Comparison of ENCODE assay signal across 12 cellular contexts in the genomic region with DNA sequence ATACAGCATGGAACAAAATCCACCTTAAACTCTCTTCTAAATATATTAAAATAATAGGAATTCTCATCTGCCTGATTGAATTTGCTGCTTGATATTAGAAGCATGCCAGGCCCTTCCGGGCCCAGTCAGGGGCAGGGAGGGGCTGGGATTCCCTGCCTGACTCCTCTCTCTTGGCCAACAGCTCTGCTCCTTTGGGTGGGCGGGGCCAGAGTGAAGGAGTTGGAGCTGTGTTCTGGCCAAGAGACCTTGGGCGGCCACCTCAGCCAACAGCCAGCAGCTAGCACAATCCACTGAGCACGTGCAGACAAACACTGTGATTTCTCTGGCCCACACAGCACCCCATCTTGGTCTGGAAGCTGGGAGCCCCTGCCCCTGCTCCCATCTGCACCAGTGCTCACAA.
DNase-seq lines count a peak whose midpoint lies in the region; ATAC-seq and TF ChIP-seq lines count a peak whose summit lies in the region.
"Had no signal": no experiment of that assay in that cellular context is flagged by ENCODE, and none has a peak within 500 bp of the region (broad histone marks: within the 10 kb centered on the region; RNA-seq: fewer than 3 reads in every experiment).

No MANE protein-coding gene starts in this region.

- no peak overlapping the region for H3K4me2 ChIP-seq in mammary epithelial cell (ENCODE audit: insufficient read depth, low read depth, low read length)

- H3K9me3 ChIP-seq in mammary epithelial cell (replicated peaks; ENCODE audit: insufficient read depth, low read length) = no peaks in the 10 kb centered on the region
- no peaks in the 10 kb centered on the region for H3K9me3 ChIP-seq in spleen

- 17% methylated on average over 1 of the region's 4 CpGs for WGBS in mammary epithelial cell (ENCODE audit: low coverage, missing lambda C conversion rate)
- WGBS in spleen, 5 donors = 43 to 87% (median 60%) methylated on average over 3 to 4 of the region's 4 CpGs

- H3K4me1 ChIP-seq in mammary epithelial cell (ENCODE audit: insufficient read depth, low read length) = peaks cover 39% of the 10 kb centered on the region
- peaks cover 0 to 12% (median 3%) of the 10 kb centered on the region in 6 donors for H3K4me1 ChIP-seq in spleen

- TF ChIP-seq CTCF in mammary epithelial cell (conservative IDR thresholded peaks at IDR 0.05 in 1 of 2, IDR thresholded peaks at IDR 0.05 in 1 of 2; ENCODE audit: extremely low read depth in 1 of 2, insufficient read depth in 1 of 2, low read depth in 1 of 2, low read length in 2 of 2) (no peak), spleen (IDR thresholded peaks at IDR 0.05 in 8 of 11, conservative IDR thresholded peaks at IDR 0.05 in 3 of 11) (no peak)

- H2AFZ ChIP-seq in mammary epithelial cell (ENCODE audit: low read depth, low read length) = no peak overlapping the region

- in situ Hi-C loops in mammary epithelial cell (cut with MboI; ENCODE audit: low sequenced_read_pairs in 2 of 2) = loop anchor here (5.0 to 10.0 kb wide), 3 partner anchors 100 to 193 kb away; no protein-coding TSS in a partner anchor

- H3K27ac ChIP-seq in mammary epithelial cell (ENCODE audit: insufficient read depth, low read depth, low read length) (peak overlapping the region; percentile 81), spleen (peak overlapping the region in 2 of 8 donors; percentile 43 to 50)

- no peak for TF ChIP-seq POLR2A in spleen (IDR thresholded peaks at IDR 0.05)

- H3K4me3 ChIP-seq in H7 (ENCODE audit: insufficient read depth, low read depth, low read length) (no peak overlapping the region), mammary epithelial cell (replicated peaks in 1 of 3; ENCODE audit: insufficient read depth in 1 of 3, low read depth in 2 of 3, low read length in 3 of 3) (no peak overlapping the region), spleen (no peak overlapping the region)

- no peaks in the 10 kb centered on the region for H4K20me1 ChIP-seq in mammary epithelial cell (ENCODE audit: insufficient read depth, low read length)

- intact Hi-C loops in mammary epithelial cell (cut with micrococcal nuclease) (loop anchor here (1.0 kb wide), 2 partner anchors 35 to 197 kb away; no protein-coding TSS in a partner anchor), spleen (cut with DNase I; ENCODE audit: low total_unique reads) (no loop called here)

- ATAC-seq in GM19324 (IDR thresholded peaks at IDR 0.05; ENCODE audit: low FRiP score, unreplicated experiment) = no peak

- dilution Hi-C loops in mammary epithelial cell (cut with HindIII; ENCODE audit: low sequenced_read_pairs) = no loop called here

- no peaks in the 10 kb centered on the region for H3K27me3 ChIP-seq in H7 (ENCODE audit: control insufficient read depth, insufficient read depth, low read length)
- H3K27me3 ChIP-seq in mammary epithelial cell (ENCODE audit: insufficient read depth, low read length) = no peaks in the 10 kb centered on the region
- no peaks in the 10 kb centered on the region for H3K27me3 ChIP-seq in spleen (replicated peaks in 1 of 7)

- no TSS peak for BruUV-seq in mammary epithelial cell (replicated peaks; lab: Mats Ljungman, UMichigan)

- H3K36me3 ChIP-seq in H7 (replicated peaks; ENCODE audit: control insufficient read depth, insufficient read depth, low read length) (no peaks in the 10 kb centered on the region), mammary epithelial cell (ENCODE audit: insufficient read depth, low read length) (no peaks in the 10 kb centered on the region), spleen (no peaks in the 10 kb centered on the region)

- H3K79me2 ChIP-seq in mammary epithelial cell (ENCODE audit: insufficient read depth, low read length) = no peaks in the 10 kb centered on the region

- CTCF ChIA-PET in mammary epithelial cell (lab: Charles Lee; ENCODE audit: low non-redundant PET) = no interaction called here

- DNase-seq in H7 (peak; percentile 50), mammary epithelial cell (peak; percentile 75), iris pigment epithelial cell (ENCODE audit: low read depth) (peak; percentile 75), spleen (peak; percentile 79), middle frontal gyrus (ENCODE audit: extremely low spot score, low spot score) (no peak), germinal center (ENCODE audit: low spot score) (no peak)
- no peak for DNase-seq in activated naive CD4-positive, alpha-beta T cell treated with anti-CD3 and anti-CD28 coated beads, Interleukin-2, amount 50 U/mL, for 16 hours
- DNase-seq: activated gamma-delta T cell; NCI-H2171; stimulated activated naive CD4-positive, alpha-beta T cell treated with Interleukin-2 at 50 U/mL for 16 hours; T-helper 9 cell had no signal

- no peak overlapping the region for H3K9ac ChIP-seq in mammary epithelial cell (ENCODE audit: insufficient read depth, low read length)

Comparison
In these comparisons a context has a peak if more than half of its experiments do, and no peak if none do; other contexts are left out.
1. DNase-seq: peak in H7 (single experiment), mammary epithelial cell (single experiment), iris pigment epithelial cell (single experiment) and spleen (single experiment); none in middle frontal gyrus (single experiment), germinal center (single experiment) and activated naive CD4-positive, alpha-beta T cell treated with anti-CD3 and anti-CD28 coated beads, Interleukin-2, amount 50 U/mL, for 16 hours (single experiment).